Comparison of ENCODE assay signal across 1 cellular context in the genomic region with DNA sequence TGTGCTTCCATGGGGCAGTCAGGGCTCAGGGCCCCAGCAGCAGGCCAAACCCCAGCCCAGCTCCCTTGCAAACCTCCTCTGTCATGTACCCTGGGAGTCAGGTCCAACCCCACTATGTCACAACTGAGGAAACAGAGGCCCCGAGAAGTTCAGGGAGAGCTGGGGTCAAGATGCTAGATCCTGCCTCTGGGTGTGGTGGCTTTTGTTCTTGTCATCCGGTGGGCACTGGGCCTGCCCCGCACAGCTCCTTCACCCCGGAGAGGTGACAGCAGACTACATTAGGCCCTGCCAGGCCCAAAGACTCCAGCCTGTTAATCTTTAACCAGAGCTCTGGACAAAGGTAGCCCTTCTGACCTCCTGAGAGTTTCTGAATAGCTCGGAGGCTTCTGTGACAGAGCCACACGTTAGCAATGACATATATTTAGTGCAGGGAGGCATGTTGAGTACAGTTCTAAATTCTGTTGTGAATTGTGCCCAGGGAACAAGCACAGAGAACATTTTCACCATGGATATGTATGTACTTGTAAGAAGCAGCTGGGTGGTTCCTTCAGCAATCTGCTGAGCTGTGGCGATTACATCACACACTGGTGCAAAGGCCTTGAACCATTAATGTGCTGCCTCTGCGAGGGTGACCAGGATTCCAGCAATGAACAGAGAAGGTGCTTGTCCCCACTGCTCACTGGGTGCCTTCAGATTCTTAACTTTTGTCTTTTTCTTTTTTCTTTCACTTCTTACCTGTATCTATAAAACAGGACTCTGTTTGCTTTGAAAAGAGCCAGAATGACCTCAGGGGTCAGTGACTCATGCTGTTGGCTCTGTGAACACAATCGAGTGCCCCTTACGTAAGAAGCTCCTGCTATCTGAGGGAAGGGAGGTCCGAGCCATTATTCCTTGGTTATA.
TF ChIP-seq lines count a peak whose summit lies in the region.

No MANE protein-coding gene starts in this region.

TF ChIP-seq in HepG2, 621 proteins besides CTCF, POLR2A, EP300 and RAD21 (continued from another document and continues in another):
- TF ChIP-seq ZNF574 (CRISPR knock-in tag; IDR thresholded peaks at IDR 0.05) = 0 out of 2 replicates have a peak, but pooled peaks have one; percentile 17
- TF ChIP-seq TOE1 (CRISPR knock-in tag; IDR thresholded peaks at IDR 0.05) = no peak
- no peak for TF ChIP-seq MLLT10 (CRISPR knock-in tag; IDR thresholded peaks at IDR 0.05)
- no peak for TF ChIP-seq ZNF296 (CRISPR knock-in tag; conservative IDR thresholded peaks at IDR 0.05)
- peak; percentile 80 for TF ChIP-seq CEBPG (CRISPR knock-in tag; IDR thresholded peaks at IDR 0.05)
- TF ChIP-seq PRDM10 (CRISPR knock-in tag; IDR thresholded peaks at IDR 0.05; ENCODE audit: low read depth) = 0 out of 2 replicates have a peak, but pooled peaks have one; percentile 21
- TF ChIP-seq MXI1 (IDR thresholded peaks at IDR 0.05; ENCODE audit: borderline replicate concordance, low read depth, low read length) = peak; percentile 28; the same call in 1 of the 3 replicates
- TF ChIP-seq SP5 (CRISPR knock-in tag; IDR thresholded peaks at IDR 0.05; ENCODE audit: borderline replicate concordance, low read depth) = peak; percentile 59; the same call in 1 of the 2 replicates
- TF ChIP-seq, protein P1, sequence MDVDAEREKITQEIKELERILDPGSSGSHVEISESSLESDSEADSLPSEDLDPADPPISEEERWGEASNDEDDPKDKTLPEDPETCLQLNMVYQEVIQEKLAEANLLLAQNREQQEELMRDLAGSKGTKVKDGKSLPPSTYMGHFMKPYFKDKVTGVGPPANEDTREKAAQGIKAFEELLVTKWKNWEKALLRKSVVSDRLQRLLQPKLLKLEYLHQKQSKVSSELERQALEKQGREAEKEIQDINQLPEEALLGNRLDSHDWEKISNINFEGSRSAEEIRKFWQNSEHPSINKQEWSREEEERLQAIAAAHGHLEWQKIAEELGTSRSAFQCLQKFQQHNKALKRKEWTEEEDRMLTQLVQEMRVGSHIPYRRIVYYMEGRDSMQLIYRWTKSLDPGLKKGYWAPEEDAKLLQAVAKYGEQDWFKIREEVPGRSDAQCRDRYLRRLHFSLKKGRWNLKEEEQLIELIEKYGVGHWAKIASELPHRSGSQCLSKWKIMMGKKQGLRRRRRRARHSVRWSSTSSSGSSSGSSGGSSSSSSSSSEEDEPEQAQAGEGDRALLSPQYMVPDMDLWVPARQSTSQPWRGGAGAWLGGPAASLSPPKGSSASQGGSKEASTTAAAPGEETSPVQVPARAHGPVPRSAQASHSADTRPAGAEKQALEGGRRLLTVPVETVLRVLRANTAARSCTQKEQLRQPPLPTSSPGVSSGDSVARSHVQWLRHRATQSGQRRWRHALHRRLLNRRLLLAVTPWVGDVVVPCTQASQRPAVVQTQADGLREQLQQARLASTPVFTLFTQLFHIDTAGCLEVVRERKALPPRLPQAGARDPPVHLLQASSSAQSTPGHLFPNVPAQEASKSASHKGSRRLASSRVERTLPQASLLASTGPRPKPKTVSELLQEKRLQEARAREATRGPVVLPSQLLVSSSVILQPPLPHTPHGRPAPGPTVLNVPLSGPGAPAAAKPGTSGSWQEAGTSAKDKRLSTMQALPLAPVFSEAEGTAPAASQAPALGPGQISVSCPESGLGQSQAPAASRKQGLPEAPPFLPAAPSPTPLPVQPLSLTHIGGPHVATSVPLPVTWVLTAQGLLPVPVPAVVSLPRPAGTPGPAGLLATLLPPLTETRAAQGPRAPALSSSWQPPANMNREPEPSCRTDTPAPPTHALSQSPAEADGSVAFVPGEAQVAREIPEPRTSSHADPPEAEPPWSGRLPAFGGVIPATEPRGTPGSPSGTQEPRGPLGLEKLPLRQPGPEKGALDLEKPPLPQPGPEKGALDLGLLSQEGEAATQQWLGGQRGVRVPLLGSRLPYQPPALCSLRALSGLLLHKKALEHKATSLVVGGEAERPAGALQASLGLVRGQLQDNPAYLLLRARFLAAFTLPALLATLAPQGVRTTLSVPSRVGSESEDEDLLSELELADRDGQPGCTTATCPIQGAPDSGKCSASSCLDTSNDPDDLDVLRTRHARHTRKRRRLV (CRISPR knock-in tag; IDR thresholded peaks at IDR 0.05) = peak; percentile 86; the same call in 1 of the 2 replicates
- TF ChIP-seq CREB1 (IDR thresholded peaks at IDR 0.05) = peak; percentile 60
- peak; percentile 60 for TF ChIP-seq CREB1 (CRISPR knock-in tag; IDR thresholded peaks at IDR 0.05)
- TF ChIP-seq, protein P2, sequence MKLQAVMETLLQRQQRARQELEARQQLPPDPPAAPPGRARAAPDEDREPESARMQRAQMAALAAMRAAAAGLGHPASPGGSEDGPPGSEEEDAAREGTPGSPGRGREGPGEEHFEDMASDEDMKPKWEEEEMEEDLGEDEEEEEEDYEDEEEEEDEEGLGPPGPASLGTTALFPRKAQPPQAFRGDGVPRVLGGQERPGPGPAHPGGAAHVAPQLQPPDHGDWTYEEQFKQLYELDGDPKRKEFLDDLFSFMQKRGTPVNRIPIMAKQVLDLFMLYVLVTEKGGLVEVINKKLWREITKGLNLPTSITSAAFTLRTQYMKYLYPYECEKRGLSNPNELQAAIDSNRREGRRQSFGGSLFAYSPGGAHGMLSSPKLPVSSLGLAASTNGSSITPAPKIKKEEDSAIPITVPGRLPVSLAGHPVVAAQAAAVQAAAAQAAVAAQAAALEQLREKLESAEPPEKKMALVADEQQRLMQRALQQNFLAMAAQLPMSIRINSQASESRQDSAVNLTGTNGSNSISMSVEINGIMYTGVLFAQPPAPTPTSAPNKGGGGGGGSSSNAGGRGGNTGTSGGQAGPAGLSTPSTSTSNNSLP (IDR thresholded peaks at IDR 0.05; ENCODE audit: low read depth, low read length) = peak; percentile 42; the same call in 1 of the 2 replicates
- TF ChIP-seq ZNF432 (CRISPR knock-in tag; IDR thresholded peaks at IDR 0.05; ENCODE audit: borderline replicate concordance) = no peak
- no peak for TF ChIP-seq ZNF160 (CRISPR knock-in tag; IDR thresholded peaks at IDR 0.05)
- TF ChIP-seq, protein P3, sequence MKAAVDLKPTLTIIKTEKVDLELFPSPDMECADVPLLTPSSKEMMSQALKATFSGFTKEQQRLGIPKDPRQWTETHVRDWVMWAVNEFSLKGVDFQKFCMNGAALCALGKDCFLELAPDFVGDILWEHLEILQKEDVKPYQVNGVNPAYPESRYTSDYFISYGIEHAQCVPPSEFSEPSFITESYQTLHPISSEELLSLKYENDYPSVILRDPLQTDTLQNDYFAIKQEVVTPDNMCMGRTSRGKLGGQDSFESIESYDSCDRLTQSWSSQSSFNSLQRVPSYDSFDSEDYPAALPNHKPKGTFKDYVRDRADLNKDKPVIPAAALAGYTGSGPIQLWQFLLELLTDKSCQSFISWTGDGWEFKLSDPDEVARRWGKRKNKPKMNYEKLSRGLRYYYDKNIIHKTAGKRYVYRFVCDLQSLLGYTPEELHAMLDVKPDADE (CRISPR knock-in tag; IDR thresholded peaks at IDR 0.05) = no peak
- TF ChIP-seq SRSF1 (optimal IDR thresholded peaks at IDR 0.05; ENCODE audit: low read depth, low read length) = no peak
- TF ChIP-seq MTF2 (CRISPR knock-in tag; IDR thresholded peaks at IDR 0.05; ENCODE audit: borderline replicate concordance) = no peak
- TF ChIP-seq, protein P4, sequence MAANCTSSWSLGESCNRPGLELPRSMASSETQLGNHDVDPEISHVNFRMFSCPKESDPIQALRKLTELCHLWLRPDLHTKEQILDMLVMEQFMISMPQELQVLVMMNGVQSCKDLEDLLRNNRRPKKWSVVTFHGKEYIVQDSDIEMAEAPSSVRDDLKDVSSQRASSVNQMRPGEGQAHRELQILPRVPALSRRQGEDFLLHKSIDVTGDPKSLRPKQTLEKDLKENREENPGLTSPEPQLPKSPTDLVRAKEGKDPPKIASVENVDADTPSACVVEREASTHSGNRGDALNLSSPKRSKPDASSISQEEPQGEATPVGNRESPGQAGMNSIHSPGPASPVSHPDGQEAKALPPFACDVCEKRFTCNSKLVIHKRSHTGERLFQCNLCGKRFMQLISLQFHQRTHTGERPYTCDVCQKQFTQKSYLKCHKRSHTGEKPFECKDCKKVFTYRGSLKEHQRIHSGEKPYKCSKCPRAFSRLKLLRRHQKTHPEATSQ (CRISPR knock-in tag; IDR thresholded peaks at IDR 0.05; ENCODE audit: borderline replicate concordance) = peak; percentile 19; the same call in 1 of the 2 replicates
- TF ChIP-seq ZNF180 (CRISPR knock-in tag; IDR thresholded peaks at IDR 0.05; ENCODE audit: borderline replicate concordance, low read depth) = no peak
- TF ChIP-seq ZNF761 (CRISPR knock-in tag; conservative IDR thresholded peaks at IDR 0.05) = peak; percentile 57; the same call in 1 of the 2 replicates
- no peak for TF ChIP-seq ZNF891 (CRISPR knock-in tag; IDR thresholded peaks at IDR 0.05)
- TF ChIP-seq RAD51 (IDR thresholded peaks at IDR 0.05; ENCODE audit: borderline replicate concordance) = no peak
- peak; percentile 14; the same call in 1 of the 2 replicates for TF ChIP-seq KLF11 (CRISPR knock-in tag; IDR thresholded peaks at IDR 0.05)
- no peak for TF ChIP-seq ZNF570 (CRISPR knock-in tag; IDR thresholded peaks at IDR 0.05; ENCODE audit: borderline replicate concordance)
- peak; percentile 94 for TF ChIP-seq HNF1A (IDR thresholded peaks at IDR 0.05; ENCODE audit: low read depth)
- TF ChIP-seq HNF1A (CRISPR knock-in tag; IDR thresholded peaks at IDR 0.05; ENCODE audit: borderline replicate concordance) = peak; percentile 98
